Comparison of ENCODE assay signal across 2 cellular contexts in the genomic region with DNA sequence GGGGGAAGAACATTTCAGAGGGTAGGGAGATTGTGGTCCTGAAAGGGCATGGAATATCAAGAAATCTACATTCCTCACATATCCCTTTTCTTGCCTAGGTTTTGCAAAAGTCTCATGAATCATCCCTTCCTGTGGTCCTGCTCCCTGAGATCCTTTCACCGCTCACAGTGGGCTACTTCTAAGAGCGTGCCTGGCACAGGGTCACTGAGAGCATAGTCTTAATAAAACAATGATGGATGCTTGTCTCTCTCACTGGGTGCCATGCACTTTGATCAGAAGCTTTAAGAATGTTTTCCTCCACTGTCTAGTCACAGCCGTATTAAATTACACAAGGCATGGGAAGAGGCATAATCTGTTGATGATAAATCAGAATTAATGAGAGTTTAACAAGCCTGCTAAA.
TF ChIP-seq lines count a peak whose summit lies in the region.

No MANE protein-coding gene starts in this region.

TF ChIP-seq in GM23338, 12 proteins besides CTCF, POLR2A, EP300 and RAD21 (continues in another document):
- TF ChIP-seq ZNF114 (CRISPR knock-in tag; IDR thresholded peaks at IDR 0.05) = no peak
- no peak for TF ChIP-seq JUNB (IDR thresholded peaks at IDR 0.05; ENCODE audit: unreplicated experiment)
- TF ChIP-seq NANOG (IDR thresholded peaks at IDR 0.05; ENCODE audit: borderline replicate concordance) = no peak
- TF ChIP-seq, protein P1, sequence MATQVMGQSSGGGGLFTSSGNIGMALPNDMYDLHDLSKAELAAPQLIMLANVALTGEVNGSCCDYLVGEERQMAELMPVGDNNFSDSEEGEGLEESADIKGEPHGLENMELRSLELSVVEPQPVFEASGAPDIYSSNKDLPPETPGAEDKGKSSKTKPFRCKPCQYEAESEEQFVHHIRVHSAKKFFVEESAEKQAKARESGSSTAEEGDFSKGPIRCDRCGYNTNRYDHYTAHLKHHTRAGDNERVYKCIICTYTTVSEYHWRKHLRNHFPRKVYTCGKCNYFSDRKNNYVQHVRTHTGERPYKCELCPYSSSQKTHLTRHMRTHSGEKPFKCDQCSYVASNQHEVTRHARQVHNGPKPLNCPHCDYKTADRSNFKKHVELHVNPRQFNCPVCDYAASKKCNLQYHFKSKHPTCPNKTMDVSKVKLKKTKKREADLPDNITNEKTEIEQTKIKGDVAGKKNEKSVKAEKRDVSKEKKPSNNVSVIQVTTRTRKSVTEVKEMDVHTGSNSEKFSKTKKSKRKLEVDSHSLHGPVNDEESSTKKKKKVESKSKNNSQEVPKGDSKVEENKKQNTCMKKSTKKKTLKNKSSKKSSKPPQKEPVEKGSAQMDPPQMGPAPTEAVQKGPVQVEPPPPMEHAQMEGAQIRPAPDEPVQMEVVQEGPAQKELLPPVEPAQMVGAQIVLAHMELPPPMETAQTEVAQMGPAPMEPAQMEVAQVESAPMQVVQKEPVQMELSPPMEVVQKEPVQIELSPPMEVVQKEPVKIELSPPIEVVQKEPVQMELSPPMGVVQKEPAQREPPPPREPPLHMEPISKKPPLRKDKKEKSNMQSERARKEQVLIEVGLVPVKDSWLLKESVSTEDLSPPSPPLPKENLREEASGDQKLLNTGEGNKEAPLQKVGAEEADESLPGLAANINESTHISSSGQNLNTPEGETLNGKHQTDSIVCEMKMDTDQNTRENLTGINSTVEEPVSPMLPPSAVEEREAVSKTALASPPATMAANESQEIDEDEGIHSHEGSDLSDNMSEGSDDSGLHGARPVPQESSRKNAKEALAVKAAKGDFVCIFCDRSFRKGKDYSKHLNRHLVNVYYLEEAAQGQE (IDR thresholded peaks at IDR 0.05; ENCODE audit: unreplicated experiment) = no peak
- TF ChIP-seq CREB1 (CRISPR knock-in tag; IDR thresholded peaks at IDR 0.05; ENCODE audit: low read depth) = no peak
- no peak for TF ChIP-seq EZH2phosphoT487 (IDR thresholded peaks at IDR 0.05; ENCODE audit: unreplicated experiment)
- no peak for TF ChIP-seq ZNF331 (CRISPR knock-in tag; IDR thresholded peaks at IDR 0.05; ENCODE audit: low read depth)
- TF ChIP-seq, protein P2, sequence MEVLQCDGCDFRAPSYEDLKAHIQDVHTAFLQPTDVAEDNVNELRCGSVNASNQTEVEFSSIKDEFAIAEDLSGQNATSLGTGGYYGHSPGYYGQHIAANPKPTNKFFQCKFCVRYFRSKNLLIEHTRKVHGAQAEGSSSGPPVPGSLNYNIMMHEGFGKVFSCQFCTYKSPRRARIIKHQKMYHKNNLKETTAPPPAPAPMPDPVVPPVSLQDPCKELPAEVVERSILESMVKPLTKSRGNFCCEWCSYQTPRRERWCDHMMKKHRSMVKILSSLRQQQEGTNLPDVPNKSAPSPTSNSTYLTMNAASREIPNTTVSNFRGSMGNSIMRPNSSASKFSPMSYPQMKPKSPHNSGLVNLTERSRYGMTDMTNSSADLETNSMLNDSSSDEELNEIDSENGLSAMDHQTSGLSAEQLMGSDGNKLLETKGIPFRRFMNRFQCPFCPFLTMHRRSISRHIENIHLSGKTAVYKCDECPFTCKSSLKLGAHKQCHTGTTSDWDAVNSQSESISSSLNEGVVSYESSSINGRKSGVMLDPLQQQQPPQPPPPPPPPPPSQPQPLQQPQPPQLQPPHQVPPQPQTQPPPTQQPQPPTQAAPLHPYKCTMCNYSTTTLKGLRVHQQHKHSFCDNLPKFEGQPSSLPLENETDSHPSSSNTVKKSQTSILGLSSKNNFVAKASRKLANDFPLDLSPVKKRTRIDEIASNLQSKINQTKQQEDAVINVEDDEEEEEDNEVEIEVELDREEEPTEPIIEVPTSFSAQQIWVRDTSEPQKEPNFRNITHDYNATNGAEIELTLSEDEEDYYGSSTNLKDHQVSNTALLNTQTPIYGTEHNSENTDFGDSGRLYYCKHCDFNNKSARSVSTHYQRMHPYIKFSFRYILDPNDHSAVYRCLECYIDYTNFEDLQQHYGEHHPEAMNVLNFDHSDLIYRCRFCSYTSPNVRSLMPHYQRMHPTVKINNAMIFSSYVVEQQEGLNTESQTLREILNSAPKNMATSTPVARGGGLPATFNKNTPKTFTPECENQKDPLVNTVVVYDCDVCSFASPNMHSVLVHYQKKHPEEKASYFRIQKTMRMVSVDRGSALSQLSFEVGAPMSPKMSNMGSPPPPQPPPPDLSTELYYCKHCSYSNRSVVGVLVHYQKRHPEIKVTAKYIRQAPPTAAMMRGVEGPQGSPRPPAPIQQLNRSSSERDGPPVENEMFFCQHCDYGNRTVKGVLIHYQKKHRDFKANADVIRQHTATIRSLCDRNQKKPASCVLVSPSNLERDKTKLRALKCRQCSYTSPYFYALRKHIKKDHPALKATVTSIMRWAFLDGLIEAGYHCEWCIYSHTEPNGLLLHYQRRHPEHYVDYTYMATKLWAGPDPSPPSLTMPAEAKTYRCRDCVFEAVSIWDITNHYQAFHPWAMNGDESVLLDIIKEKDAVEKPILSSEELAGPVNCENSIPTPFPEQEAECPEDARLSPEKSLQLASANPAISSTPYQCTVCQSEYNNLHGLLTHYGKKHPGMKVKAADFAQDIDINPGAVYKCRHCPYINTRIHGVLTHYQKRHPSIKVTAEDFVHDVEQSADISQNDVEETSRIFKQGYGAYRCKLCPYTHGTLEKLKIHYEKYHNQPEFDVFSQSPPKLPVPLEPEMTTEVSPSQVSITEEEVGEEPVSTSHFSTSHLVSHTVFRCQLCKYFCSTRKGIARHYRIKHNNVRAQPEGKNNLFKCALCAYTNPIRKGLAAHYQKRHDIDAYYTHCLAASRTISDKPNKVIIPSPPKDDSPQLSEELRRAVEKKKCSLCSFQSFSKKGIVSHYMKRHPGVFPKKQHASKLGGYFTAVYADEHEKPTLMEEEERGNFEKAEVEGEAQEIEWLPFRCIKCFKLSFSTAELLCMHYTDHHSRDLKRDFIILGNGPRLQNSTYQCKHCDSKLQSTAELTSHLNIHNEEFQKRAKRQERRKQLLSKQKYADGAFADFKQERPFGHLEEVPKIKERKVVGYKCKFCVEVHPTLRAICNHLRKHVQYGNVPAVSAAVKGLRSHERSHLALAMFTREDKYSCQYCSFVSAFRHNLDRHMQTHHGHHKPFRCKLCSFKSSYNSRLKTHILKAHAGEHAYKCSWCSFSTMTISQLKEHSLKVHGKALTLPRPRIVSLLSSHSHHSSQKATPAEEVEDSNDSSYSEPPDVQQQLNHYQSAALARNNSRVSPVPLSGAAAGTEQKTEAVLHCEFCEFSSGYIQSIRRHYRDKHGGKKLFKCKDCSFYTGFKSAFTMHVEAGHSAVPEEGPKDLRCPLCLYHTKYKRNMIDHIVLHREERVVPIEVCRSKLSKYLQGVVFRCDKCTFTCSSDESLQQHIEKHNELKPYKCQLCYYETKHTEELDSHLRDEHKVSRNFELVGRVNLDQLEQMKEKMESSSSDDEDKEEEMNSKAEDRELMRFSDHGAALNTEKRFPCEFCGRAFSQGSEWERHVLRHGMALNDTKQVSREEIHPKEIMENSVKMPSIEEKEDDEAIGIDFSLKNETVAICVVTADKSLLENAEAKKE (CRISPR knock-in tag; IDR thresholded peaks at IDR 0.05) = no peak
- TF ChIP-seq EZH2 (IDR thresholded peaks at IDR 0.05; ENCODE audit: low read depth, unreplicated experiment) = no peak
- no peak for TF ChIP-seq STAT1 (IDR thresholded peaks at IDR 0.05; ENCODE audit: unreplicated experiment)

TF ChIP-seq in H1, 55 proteins besides CTCF, POLR2A, EP300 and RAD21:
- TF ChIP-seq SAP30 (IDR thresholded peaks at IDR 0.05; ENCODE audit: insufficient read depth, insufficient replicate concordance, low read length) (no peak), BRCA1 (IDR thresholded peaks at IDR 0.05; ENCODE audit: low read depth, low read length) (no peak), EGR1 (IDR thresholded peaks at IDR 0.05; ENCODE audit: borderline replicate concordance, low read depth, low read length) (no peak), SRF (IDR thresholded peaks at IDR 0.05; ENCODE audit: low read depth, low read length) (no peak), HDAC6 (IDR thresholded peaks at IDR 0.05; ENCODE audit: low read depth, low read length) (no peak), CEBPB (IDR thresholded peaks at IDR 0.05; ENCODE audit: low read depth, low read length) (no peak), JUND (IDR thresholded peaks at IDR 0.05; ENCODE audit: low read length) (0 out of 2 replicates have a peak, but pooled peaks have one; percentile 14), NANOG (IDR thresholded peaks at IDR 0.05; ENCODE audit: insufficient read depth, low read depth, low read length, poor library complexity, severe bottlenecking) (peak; percentile 36), KDM4A (IDR thresholded peaks at IDR 0.05; ENCODE audit: low read depth, low read length, severe bottlenecking) (no peak), KDM1A (IDR thresholded peaks at IDR 0.05; ENCODE audit: borderline replicate concordance, low read length) (no peak)
- TF ChIP-seq, protein P3, sequence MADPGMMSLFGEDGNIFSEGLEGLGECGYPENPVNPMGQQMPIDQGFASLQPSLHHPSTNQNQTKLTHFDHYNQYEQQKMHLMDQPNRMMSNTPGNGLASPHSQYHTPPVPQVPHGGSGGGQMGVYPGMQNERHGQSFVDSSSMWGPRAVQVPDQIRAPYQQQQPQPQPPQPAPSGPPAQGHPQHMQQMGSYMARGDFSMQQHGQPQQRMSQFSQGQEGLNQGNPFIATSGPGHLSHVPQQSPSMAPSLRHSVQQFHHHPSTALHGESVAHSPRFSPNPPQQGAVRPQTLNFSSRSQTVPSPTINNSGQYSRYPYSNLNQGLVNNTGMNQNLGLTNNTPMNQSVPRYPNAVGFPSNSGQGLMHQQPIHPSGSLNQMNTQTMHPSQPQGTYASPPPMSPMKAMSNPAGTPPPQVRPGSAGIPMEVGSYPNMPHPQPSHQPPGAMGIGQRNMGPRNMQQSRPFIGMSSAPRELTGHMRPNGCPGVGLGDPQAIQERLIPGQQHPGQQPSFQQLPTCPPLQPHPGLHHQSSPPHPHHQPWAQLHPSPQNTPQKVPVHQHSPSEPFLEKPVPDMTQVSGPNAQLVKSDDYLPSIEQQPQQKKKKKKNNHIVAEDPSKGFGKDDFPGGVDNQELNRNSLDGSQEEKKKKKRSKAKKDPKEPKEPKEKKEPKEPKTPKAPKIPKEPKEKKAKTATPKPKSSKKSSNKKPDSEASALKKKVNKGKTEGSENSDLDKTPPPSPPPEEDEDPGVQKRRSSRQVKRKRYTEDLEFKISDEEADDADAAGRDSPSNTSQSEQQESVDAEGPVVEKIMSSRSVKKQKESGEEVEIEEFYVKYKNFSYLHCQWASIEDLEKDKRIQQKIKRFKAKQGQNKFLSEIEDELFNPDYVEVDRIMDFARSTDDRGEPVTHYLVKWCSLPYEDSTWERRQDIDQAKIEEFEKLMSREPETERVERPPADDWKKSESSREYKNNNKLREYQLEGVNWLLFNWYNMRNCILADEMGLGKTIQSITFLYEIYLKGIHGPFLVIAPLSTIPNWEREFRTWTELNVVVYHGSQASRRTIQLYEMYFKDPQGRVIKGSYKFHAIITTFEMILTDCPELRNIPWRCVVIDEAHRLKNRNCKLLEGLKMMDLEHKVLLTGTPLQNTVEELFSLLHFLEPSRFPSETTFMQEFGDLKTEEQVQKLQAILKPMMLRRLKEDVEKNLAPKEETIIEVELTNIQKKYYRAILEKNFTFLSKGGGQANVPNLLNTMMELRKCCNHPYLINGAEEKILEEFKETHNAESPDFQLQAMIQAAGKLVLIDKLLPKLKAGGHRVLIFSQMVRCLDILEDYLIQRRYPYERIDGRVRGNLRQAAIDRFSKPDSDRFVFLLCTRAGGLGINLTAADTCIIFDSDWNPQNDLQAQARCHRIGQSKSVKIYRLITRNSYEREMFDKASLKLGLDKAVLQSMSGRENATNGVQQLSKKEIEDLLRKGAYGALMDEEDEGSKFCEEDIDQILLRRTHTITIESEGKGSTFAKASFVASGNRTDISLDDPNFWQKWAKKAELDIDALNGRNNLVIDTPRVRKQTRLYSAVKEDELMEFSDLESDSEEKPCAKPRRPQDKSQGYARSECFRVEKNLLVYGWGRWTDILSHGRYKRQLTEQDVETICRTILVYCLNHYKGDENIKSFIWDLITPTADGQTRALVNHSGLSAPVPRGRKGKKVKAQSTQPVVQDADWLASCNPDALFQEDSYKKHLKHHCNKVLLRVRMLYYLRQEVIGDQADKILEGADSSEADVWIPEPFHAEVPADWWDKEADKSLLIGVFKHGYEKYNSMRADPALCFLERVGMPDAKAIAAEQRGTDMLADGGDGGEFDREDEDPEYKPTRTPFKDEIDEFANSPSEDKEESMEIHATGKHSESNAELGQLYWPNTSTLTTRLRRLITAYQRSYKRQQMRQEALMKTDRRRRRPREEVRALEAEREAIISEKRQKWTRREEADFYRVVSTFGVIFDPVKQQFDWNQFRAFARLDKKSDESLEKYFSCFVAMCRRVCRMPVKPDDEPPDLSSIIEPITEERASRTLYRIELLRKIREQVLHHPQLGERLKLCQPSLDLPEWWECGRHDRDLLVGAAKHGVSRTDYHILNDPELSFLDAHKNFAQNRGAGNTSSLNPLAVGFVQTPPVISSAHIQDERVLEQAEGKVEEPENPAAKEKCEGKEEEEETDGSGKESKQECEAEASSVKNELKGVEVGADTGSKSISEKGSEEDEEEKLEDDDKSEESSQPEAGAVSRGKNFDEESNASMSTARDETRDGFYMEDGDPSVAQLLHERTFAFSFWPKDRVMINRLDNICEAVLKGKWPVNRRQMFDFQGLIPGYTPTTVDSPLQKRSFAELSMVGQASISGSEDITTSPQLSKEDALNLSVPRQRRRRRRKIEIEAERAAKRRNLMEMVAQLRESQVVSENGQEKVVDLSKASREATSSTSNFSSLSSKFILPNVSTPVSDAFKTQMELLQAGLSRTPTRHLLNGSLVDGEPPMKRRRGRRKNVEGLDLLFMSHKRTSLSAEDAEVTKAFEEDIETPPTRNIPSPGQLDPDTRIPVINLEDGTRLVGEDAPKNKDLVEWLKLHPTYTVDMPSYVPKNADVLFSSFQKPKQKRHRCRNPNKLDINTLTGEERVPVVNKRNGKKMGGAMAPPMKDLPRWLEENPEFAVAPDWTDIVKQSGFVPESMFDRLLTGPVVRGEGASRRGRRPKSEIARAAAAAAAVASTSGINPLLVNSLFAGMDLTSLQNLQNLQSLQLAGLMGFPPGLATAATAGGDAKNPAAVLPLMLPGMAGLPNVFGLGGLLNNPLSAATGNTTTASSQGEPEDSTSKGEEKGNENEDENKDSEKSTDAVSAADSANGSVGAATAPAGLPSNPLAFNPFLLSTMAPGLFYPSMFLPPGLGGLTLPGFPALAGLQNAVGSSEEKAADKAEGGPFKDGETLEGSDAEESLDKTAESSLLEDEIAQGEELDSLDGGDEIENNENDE (IDR thresholded peaks at IDR 0.05; ENCODE audit: insufficient replicate concordance, low read length) = no peak
- TF ChIP-seq, protein P4, sequence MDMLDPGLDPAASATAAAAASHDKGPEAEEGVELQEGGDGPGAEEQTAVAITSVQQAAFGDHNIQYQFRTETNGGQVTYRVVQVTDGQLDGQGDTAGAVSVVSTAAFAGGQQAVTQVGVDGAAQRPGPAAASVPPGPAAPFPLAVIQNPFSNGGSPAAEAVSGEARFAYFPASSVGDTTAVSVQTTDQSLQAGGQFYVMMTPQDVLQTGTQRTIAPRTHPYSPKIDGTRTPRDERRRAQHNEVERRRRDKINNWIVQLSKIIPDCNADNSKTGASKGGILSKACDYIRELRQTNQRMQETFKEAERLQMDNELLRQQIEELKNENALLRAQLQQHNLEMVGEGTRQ (IDR thresholded peaks at IDR 0.05; ENCODE audit: low read length) = no peak
- TF ChIP-seq, protein P5, sequence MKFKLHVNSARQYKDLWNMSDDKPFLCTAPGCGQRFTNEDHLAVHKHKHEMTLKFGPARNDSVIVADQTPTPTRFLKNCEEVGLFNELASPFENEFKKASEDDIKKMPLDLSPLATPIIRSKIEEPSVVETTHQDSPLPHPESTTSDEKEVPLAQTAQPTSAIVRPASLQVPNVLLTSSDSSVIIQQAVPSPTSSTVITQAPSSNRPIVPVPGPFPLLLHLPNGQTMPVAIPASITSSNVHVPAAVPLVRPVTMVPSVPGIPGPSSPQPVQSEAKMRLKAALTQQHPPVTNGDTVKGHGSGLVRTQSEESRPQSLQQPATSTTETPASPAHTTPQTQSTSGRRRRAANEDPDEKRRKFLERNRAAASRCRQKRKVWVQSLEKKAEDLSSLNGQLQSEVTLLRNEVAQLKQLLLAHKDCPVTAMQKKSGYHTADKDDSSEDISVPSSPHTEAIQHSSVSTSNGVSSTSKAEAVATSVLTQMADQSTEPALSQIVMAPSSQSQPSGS (IDR thresholded peaks at IDR 0.05; ENCODE audit: low read length) = no peak
- TF ChIP-seq, protein P6, sequence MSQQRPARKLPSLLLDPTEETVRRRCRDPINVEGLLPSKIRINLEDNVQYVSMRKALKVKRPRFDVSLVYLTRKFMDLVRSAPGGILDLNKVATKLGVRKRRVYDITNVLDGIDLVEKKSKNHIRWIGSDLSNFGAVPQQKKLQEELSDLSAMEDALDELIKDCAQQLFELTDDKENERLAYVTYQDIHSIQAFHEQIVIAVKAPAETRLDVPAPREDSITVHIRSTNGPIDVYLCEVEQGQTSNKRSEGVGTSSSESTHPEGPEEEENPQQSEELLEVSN (IDR thresholded peaks at IDR 0.05) = no peak
